1 cellular context compared by ENCODE assay signal in genomic region chr2:86440631-86441391, GRCh38.
A peak's percentile ranks its signal among the peaks of the same experiment; 100 is the strongest.
TF ChIP-seq lines count a peak whose summit lies in the region.

KDM3A (plus strand) TSS chr2:86441371; CDS start chr2:86442048, 677 bp downstream.

TF ChIP-seq in H1, 55 proteins besides CTCF, POLR2A, EP300 and RAD21 (continued from another document):
- TF ChIP-seq FOSL1 (IDR thresholded peaks at IDR 0.05; ENCODE audit: insufficient read depth, low read depth, low read length) (no peak), SP1 (IDR thresholded peaks at IDR 0.05; ENCODE audit: low read depth, low read length) (peak; percentile 79), SP4 (IDR thresholded peaks at IDR 0.05; ENCODE audit: low read length) (peak; percentile 94), SP2 (IDR thresholded peaks at IDR 0.05; ENCODE audit: low read length) (peak; percentile 23; the same call in 1 of the 2 replicates), CHD7 (IDR thresholded peaks at IDR 0.05; ENCODE audit: insufficient replicate concordance, low read length) (no peak), RFX5 (IDR thresholded peaks at IDR 0.05; ENCODE audit: borderline replicate concordance, low read depth, low read length) (no peak), E2F6 (IDR thresholded peaks at IDR 0.05) (peak; percentile 99), BCL11A (IDR thresholded peaks at IDR 0.05; ENCODE audit: low read depth in 2 of 2, low read length in 2 of 2) (no peak), CBX5 (IDR thresholded peaks at IDR 0.05; ENCODE audit: low read depth, low read length) (no peak), TAF1 (IDR thresholded peaks at IDR 0.05; ENCODE audit: low read depth, low read length) (peak; percentile 89), NRF1 (IDR thresholded peaks at IDR 0.05; ENCODE audit: low read depth, low read length) (peak; percentile 87), KDM1A (IDR thresholded peaks at IDR 0.05; ENCODE audit: borderline replicate concordance, low read length) (peak; percentile 94; the same call in 1 of the 2 replicates), SIX5 (IDR thresholded peaks at IDR 0.05; ENCODE audit: low read depth, low read length) (no peak), TBP (IDR thresholded peaks at IDR 0.05; ENCODE audit: low read depth, low read length) (peak; percentile 85; the same call in 1 of the 2 replicates), ASH2L (IDR thresholded peaks at IDR 0.05; ENCODE audit: low read length) (peak; percentile 100), CHD2 (IDR thresholded peaks at IDR 0.05; ENCODE audit: low read length) (peak; percentile 89), JUND (IDR thresholded peaks at IDR 0.05; ENCODE audit: low read length) (peak; percentile 35; the same call in 1 of the 2 replicates), BRCA1 (IDR thresholded peaks at IDR 0.05; ENCODE audit: low read depth, low read length) (no peak), CTBP2 (IDR thresholded peaks at IDR 0.05; ENCODE audit: borderline replicate concordance, insufficient read depth, insufficient read length, low read length) (no peak), BACH1 (IDR thresholded peaks at IDR 0.05; ENCODE audit: low read length) (peak; percentile 30; the same call in 1 of the 2 replicates), EGR1 (IDR thresholded peaks at IDR 0.05; ENCODE audit: borderline replicate concordance, low read depth, low read length) (no peak), SUZ12 (IDR thresholded peaks at IDR 0.05; ENCODE audit: low read length) (no peak), SIRT6 (IDR thresholded peaks at IDR 0.05; ENCODE audit: low read length) (no peak), GABPA (IDR thresholded peaks at IDR 0.05; ENCODE audit: borderline replicate concordance, insufficient read depth, low read length) (no peak), TCF12 (IDR thresholded peaks at IDR 0.05; ENCODE audit: low read depth, low read length) (peak; percentile 47; the same call in 1 of the 2 replicates), EZH2 (IDR thresholded peaks at IDR 0.05; ENCODE audit: low read depth, low read length, severe bottlenecking) (no peak), ATF2 (IDR thresholded peaks at IDR 0.05; ENCODE audit: low read length) (peak; percentile 74; the same call in 1 of the 2 replicates), ATF3 (IDR thresholded peaks at IDR 0.05; ENCODE audit: insufficient read depth, low read depth, low read length) (no peak), YY1 (IDR thresholded peaks at IDR 0.05; ENCODE audit: low read depth, low read length) (peak; percentile 98), RBBP5 (IDR thresholded peaks at IDR 0.05; ENCODE audit: borderline replicate concordance, low read depth, low read length) (peak; percentile 97), SIN3A (conservative IDR thresholded peaks at IDR 0.05 in 1 of 2, IDR thresholded peaks at IDR 0.05 in 1 of 2; ENCODE audit: low read depth in 1 of 2, low read length in 2 of 2) (peak in 1 of 2 experiments; percentile 72; a peak in 2 of 4 replicates), CHD1 (IDR thresholded peaks at IDR 0.05; ENCODE audit: low read depth, low read length) (no peak), TEAD4 (IDR thresholded peaks at IDR 0.05; ENCODE audit: low read depth, low read length) (no peak), MAX (IDR thresholded peaks at IDR 0.05) (peak; percentile 100), SRF (IDR thresholded peaks at IDR 0.05; ENCODE audit: low read depth, low read length) (no peak), CEBPB (IDR thresholded peaks at IDR 0.05; ENCODE audit: low read depth, low read length) (peak; percentile 84), POLR2AphosphoS5 (IDR thresholded peaks at IDR 0.05; ENCODE audit: low read depth, low read length) (peak; percentile 75), MAFK (IDR thresholded peaks at IDR 0.05; ENCODE audit: low read depth, low read length) (no peak), RXRA (IDR thresholded peaks at IDR 0.05; ENCODE audit: insufficient read depth, low read depth, low read length) (no peak), KDM4A (IDR thresholded peaks at IDR 0.05; ENCODE audit: low read depth, low read length, severe bottlenecking) (peak; percentile 97), CBX8 (IDR thresholded peaks at IDR 0.05; ENCODE audit: borderline replicate concordance, low read depth, low read length) (no peak)
